ENCODE assay signal across 8 cellular contexts in genomic region chr10:87211848-87212247, GRCh38. TPM values are rescaled to one million over a fixed set of nuclear protein-coding genes. Genes with fewer than 3 reads are reported as not detected.
DNase-seq lines count a peak whose midpoint lies in the region; ATAC-seq and TF ChIP-seq lines count a peak whose summit lies in the region.
"Not testable (repeated sequence)": the region's sequence is repeated elsewhere in the genome, so short reads cannot be mapped to it uniquely, and the experiment has no call there.

No MANE protein-coding gene starts in this region.

- not testable (repeated sequence) for H3K27ac ChIP-seq in RWPE2 (ENCODE audit: poor library complexity, severe bottlenecking)
- H3K27ac ChIP-seq in mesodermal cell (ENCODE audit: low read depth, low read length, severe bottlenecking), result peak overlapping the region; percentile 81

- peak; percentile 79 for DNase-seq in A172 (ENCODE audit: low spot score)
- peak; percentile 5 for DNase-seq in Daoy (ENCODE audit: low read depth)
- peak; percentile 66 for DNase-seq in HT1080 (ENCODE audit: low read depth)
- not testable (repeated sequence) for DNase-seq in RWPE2 (ENCODE audit: low spot score); activated naive CD4-positive, alpha-beta T cell treated with anti-CD3 and anti-CD28 coated beads, Interleukin-2, amount 10 ng/mL, durations not matched to agents 7 days and 5 days; chondrocyte (ENCODE audit: low spot score)
- peak; percentile 19 for DNase-seq in foreskin melanocyte

- WGBS in mesodermal cell (ENCODE audit: insufficient coverage in 2 of 2), 2 experiments, result 20 to 33% methylated on average over 1 of the region's 2 CpGs

- 0 out of 3 replicates have a peak, but pooled peaks have one; percentile 37 for ATAC-seq in RWPE2 (ENCODE audit: low read depth)

- not testable (repeated sequence) for H3K9me3 Mint-ChIP-seq in activated naive CD4-positive, alpha-beta T cell treated with anti-CD3 and anti-CD28 coated beads, Interleukin-2, amount 10 ng/mL, durations not matched to agents 7 days and 5 days; chondrocyte (ENCODE audit: low read depth)

- H3K27ac Mint-ChIP-seq in activated naive CD4-positive, alpha-beta T cell treated with anti-CD3 and anti-CD28 coated beads, Interleukin-2, amount 10 ng/mL, durations not matched to agents 7 days and 5 days, result peak overlapping the region; percentile 42
- peak overlapping the region; percentile 22 for H3K27ac Mint-ChIP-seq in chondrocyte (ENCODE audit: unreplicated experiment)

- H3K36me3 Mint-ChIP-seq in activated naive CD4-positive, alpha-beta T cell treated with anti-CD3 and anti-CD28 coated beads, Interleukin-2, amount 10 ng/mL, durations not matched to agents 7 days and 5 days; chondrocyte (ENCODE audit: low read depth): not testable (repeated sequence)

- H3K36me3 ChIP-seq in RWPE2 (ENCODE audit: low read depth); mesodermal cell (ENCODE audit: control insufficient read depth, insufficient read depth, low read length): not testable (repeated sequence)

- not testable (repeated sequence) for H3K4me3 Mint-ChIP-seq in activated naive CD4-positive, alpha-beta T cell treated with anti-CD3 and anti-CD28 coated beads, Interleukin-2, amount 10 ng/mL, durations not matched to agents 7 days and 5 days; chondrocyte (ENCODE audit: unreplicated experiment)

- H3K27me3 ChIP-seq in RWPE2 (ENCODE audit: insufficient read depth, poor library complexity, severe bottlenecking), result not testable (repeated sequence)

- H3K4me1 ChIP-seq in RWPE2 (ENCODE audit: insufficient read depth, poor library complexity, severe bottlenecking); mesodermal cell (ENCODE audit: control insufficient read depth, insufficient read depth, low read length, poor library complexity, severe bottlenecking): not testable (repeated sequence)

- CTCF ChIA-PET in activated naive CD4-positive, alpha-beta T cell treated with anti-CD3 and anti-CD28 coated beads, Interleukin-2, amount 10 ng/mL, durations not matched to agents 7 days and 5 days (lab: Charles Lee), result not testable (repeated sequence)

- not testable (repeated sequence) for TF ChIP-seq CTCF in RWPE2 (IDR thresholded peaks at IDR 0.05; ENCODE audit: poor library complexity, severe bottlenecking); chondrocyte (IDR thresholded peaks at IDR 0.05)

- not testable (repeated sequence) for H3K9me3 ChIP-seq in RWPE2 (ENCODE audit: severe bottlenecking); mesodermal cell (ENCODE audit: control insufficient read depth, low read length)

- H3K4me1 Mint-ChIP-seq in activated naive CD4-positive, alpha-beta T cell treated with anti-CD3 and anti-CD28 coated beads, Interleukin-2, amount 10 ng/mL, durations not matched to agents 7 days and 5 days, result peaks cover 13% of the 10 kb centered on the region
- H3K4me1 Mint-ChIP-seq in chondrocyte (ENCODE audit: low read depth), result peaks cover 16% of the 10 kb centered on the region

- H3K27me3 Mint-ChIP-seq in activated naive CD4-positive, alpha-beta T cell treated with anti-CD3 and anti-CD28 coated beads, Interleukin-2, amount 10 ng/mL, durations not matched to agents 7 days and 5 days; chondrocyte (ENCODE audit: low read depth): not testable (repeated sequence)

- not testable (repeated sequence) for H3K4me3 ChIP-seq in RWPE2 (ENCODE audit: severe bottlenecking); mesodermal cell (ENCODE audit: extremely low read depth, insufficient read depth, low read length, poor library complexity, severe bottlenecking)

RNA-seq across cellular contexts. Expression of gene NUTM2A, which starts 13.4 kb away (rescaled TPM):
- total RNA-seq in A172 (2014; rRNA removed; shearing (Covaris generic)), result 0.26 and 0.36 TPM in 2 replicates
- 0.17 and 0.24 TPM in 2 replicates for total RNA-seq in Daoy (2014; rRNA removed; shearing (Covaris generic))
- 0.10 and 0.82 TPM in 2 replicates for total RNA-seq in HT1080 (2014; rRNA removed; shearing (Covaris generic))
- 0.72 and 1.2 TPM in 2 replicates for polyA plus RNA-seq in HT1080 (2015; cell fraction: cytosol; rRNA removed)
- polyA plus RNA-seq in HT1080 (2015; cell fraction: nucleus; rRNA removed), result 1.4 and 1.5 TPM in 2 replicates
- total RNA-seq in chondrocyte, result 1.1 to 1.3 TPM (median 1.2 TPM) in 3 replicates
- polyA plus RNA-seq in mesodermal cell (2013, experiment 1 of 2), result 1.2 TPM
- polyA plus RNA-seq in mesodermal cell (2013, experiment 2 of 2), result 1.0 TPM
